Comparison of ENCODE assay signal across 20 cellular contexts in the genomic region with DNA sequence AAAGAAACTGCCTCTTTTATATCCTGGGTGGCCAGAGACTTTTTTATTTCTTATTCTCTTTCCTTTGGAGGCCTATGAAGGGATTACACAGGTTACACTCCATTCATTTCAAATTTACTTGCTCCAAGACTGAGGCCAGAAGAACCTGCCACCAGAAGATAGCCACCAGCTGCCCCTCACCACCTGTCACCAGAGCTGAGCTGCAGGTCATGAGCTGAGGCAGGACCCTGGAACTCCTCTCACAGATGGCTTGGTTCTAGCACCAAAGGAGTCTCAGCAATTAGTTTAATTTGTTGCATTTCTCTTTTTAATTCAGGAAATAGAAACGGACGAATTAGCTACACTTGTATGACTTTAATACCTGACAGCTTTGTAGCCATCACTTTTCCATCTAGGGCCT.
DNase-seq lines count a peak whose midpoint lies in the region; TF ChIP-seq lines count a peak whose summit lies in the region.
"Had no signal": no experiment of that assay in that cellular context is flagged by ENCODE, and none has a peak within 500 bp of the region (broad histone marks: within the 10 kb centered on the region; RNA-seq: fewer than 3 reads in every experiment).

No MANE protein-coding gene starts in this region.

- in situ Hi-C loops in G401 (cut with HindIII; ENCODE audit: low sequenced_read_pairs), result no loop called here

- no peak overlapping the region for H3K4me3 ChIP-seq in WERI-Rb-1 (ENCODE audit: low read depth, low read length)
- H3K4me3 ChIP-seq: BLaER1 had no signal

- DNase-seq in G401 (ENCODE audit: low spot score) (peak; percentile 81), WERI-Rb-1 (peak; percentile 67), cerebellum (ENCODE audit: low spot score) (peak; percentile 54), SHP77 treated with DMSO at 0.1 percent for 48 hours (lab: John Stamatoyannopoulos, UW) (no peak), middle frontal gyrus (ENCODE audit: extremely low spot score, low spot score) (no peak)
- DNase-seq: 8988T; ACHN; BE2C; CD4-positive, alpha-beta memory T cell; CD4-positive, CD25-positive, alpha-beta regulatory T cell; CD8-positive, alpha-beta memory T cell; COR-L47; DMS 273 treated with DMSO at 0.1 percent for 48 hours; DMS153; DMS53; DMS79; DND-41; EL; GF-D8 had no signal

- no peak for TF ChIP-seq CTCF in WERI-Rb-1 (IDR thresholded peaks at IDR 0.05; ENCODE audit: low read depth, low read length)

- no peak overlapping the region for H3K27ac ChIP-seq in WERI-Rb-1
- H3K27ac ChIP-seq: BLaER1 had no signal

- no peaks in the 10 kb centered on the region for H3K27me3 ChIP-seq in WERI-Rb-1 (ENCODE audit: insufficient read depth, low read depth, severe bottlenecking)
- H3K27me3 ChIP-seq: BE2C, BLaER1 had no signal

- H3K36me3 ChIP-seq in WERI-Rb-1, result no peaks in the 10 kb centered on the region
- H3K36me3 ChIP-seq: BE2C, BLaER1 had no signal

- H3K9me3 ChIP-seq in WERI-Rb-1 (ENCODE audit: severe bottlenecking), result no peaks in the 10 kb centered on the region
- H3K9me3 ChIP-seq: BE2C, BLaER1 had no signal

Comparison
In these comparisons a context has a peak if more than half of its experiments do, and no peak if none do; other contexts are left out.
1. DNase-seq: peak in G401 (single experiment), WERI-Rb-1 (single experiment) and cerebellum (single experiment); none in SHP77 treated with DMSO at 0.1 percent for 48 hours (single experiment) and middle frontal gyrus (single experiment).